In the genomic region with DNA sequence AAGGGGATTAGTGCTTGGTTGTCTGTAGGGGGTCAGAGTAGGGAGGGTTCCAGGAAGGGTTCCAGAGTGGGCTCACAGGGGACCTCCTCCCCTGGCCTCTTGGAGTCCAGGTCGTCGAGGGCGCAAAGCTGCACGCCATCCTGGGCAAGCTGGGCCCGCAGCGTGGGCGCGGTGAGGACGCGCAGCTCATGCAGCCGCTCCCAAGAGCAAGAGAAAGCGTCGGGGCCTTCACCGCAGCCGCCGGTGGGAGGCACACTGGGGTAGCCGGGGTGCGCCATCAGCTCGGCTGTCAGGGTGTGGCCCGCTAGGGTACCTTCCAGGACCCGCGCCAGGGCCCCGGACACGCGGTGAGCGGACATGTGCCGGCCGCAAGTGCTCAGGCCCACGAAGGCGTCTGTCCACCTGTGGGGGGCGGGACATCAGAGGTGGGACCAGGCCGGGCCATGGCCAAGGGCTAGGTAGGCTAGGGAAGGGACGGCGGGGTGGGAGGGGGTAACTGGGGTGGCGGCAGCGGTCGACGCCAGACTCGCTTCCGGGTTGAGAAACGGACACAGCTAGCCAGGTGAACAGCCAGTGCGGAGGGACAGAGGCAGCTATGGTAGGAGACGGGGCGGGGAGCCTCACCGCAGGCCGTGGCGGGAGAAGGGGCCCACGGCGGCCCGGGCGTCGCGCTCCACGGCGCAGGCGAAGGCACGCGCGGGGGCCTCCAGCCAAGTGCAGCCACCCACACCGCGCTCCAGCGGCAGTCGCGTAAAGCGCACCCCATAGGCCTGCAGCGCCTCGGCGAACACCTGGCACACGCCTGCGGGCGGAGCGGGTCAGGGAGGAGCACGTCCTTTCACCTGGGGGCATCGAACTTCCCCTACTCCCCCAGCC, we compare ENCODE assay signal across 8 cellular contexts. TPM values are rescaled to one million over a fixed set of nuclear protein-coding genes. Genes with fewer than 3 reads are reported as not detected.
DNase-seq lines count a peak whose midpoint lies in the region; ATAC-seq, FAIRE-seq and TF ChIP-seq lines count a peak whose summit lies in the region.

No MANE protein-coding gene starts in this region.

- TF ChIP-seq CTCF in DND-41 (IDR thresholded peaks at IDR 0.05; ENCODE audit: borderline replicate concordance, extremely low read depth, low read length, poor library complexity, severe bottlenecking) (no peak), KMS-11 (conservative IDR thresholded peaks at IDR 0.05; ENCODE audit: low read depth, low read length) (no peak), natural killer cell (IDR thresholded peaks at IDR 0.05) (no peak)

- H3K9me3 ChIP-seq in DND-41 (ENCODE audit: insufficient read depth, low read length, severe bottlenecking) (no peaks in the 10 kb centered on the region), duodenal mucosa (ENCODE audit: control insufficient read depth in 1 of 2, low read length in 2 of 2) (no peaks in the 10 kb centered on the region)

- peaks cover 32 to 41% of the 10 kb centered on the region in 2 donors for H3K4me1 Mint-ChIP-seq in natural killer cell

- H3K27ac ChIP-seq in DND-41 (ENCODE audit: low read length), result peak overlapping the region; percentile 90
- peak overlapping the region; percentile 94 for H3K27ac ChIP-seq in KMS-11
- H3K27ac ChIP-seq in duodenal mucosa (ENCODE audit: low read depth, low read length), result peak overlapping the region; percentile 10

- H3K27me3 ChIP-seq in DND-41 (ENCODE audit: insufficient read depth, low read length, poor library complexity), result no peaks in the 10 kb centered on the region
- H3K27me3 ChIP-seq in KMS-11 (ENCODE audit: insufficient read depth, low read depth), result no peaks in the 10 kb centered on the region
- H3K27me3 ChIP-seq in duodenal mucosa (ENCODE audit: control insufficient read depth in 1 of 2, insufficient read depth in 2 of 2, low read length in 2 of 2), result no peaks in the 10 kb centered on the region

- no peaks in the 10 kb centered on the region for H3K36me3 Mint-ChIP-seq in natural killer cell

- H3K4me3 Mint-ChIP-seq in natural killer cell, result peak overlapping the region; percentile 90

- DNase-seq in DND-41 (no peak), natural killer cell (no peak), erythroblast (lab: John Stamatoyannopoulos, UW) (no peak), SIG-M5 (lab: John Stamatoyannopoulos, UW) (no peak), GM12892 (ENCODE audit: insufficient read length) (no peak), NCI-H446 treated with DMSO at 0.1 percent for 48 hours (lab: John Stamatoyannopoulos, UW) (no peak)

- TF ChIP-seq POLR2A in erythroblast (IDR thresholded peaks at IDR 0.05; ENCODE audit: low read length) (no peak), GM12892 (IDR thresholded peaks at IDR 0.05; ENCODE audit: low read depth, low read length) (no peak)

- H3K36me3 ChIP-seq in DND-41 (ENCODE audit: insufficient read depth, low read length), result peaks cover 45% of the 10 kb centered on the region
- no peaks in the 10 kb centered on the region for H3K36me3 ChIP-seq in KMS-11 (ENCODE audit: insufficient read depth)
- peaks cover 4 to 16% of the 10 kb centered on the region in 2 donors for H3K36me3 ChIP-seq in duodenal mucosa (ENCODE audit: control insufficient read depth in 1 of 2, insufficient read depth in 2 of 2, low read length in 2 of 2)

- H3K4me1 ChIP-seq in DND-41 (ENCODE audit: insufficient read depth, low read length) (peaks cover 60% of the 10 kb centered on the region), KMS-11 (ENCODE audit: low read depth, poor library complexity, severe bottlenecking) (peaks cover 12% of the 10 kb centered on the region), duodenal mucosa (ENCODE audit: control insufficient read depth in 1 of 2, insufficient read depth in 2 of 2, low read length in 2 of 2) (peaks cover 12 to 16% of the 10 kb centered on the region in 2 donors)

- H2AFZ ChIP-seq in DND-41 (ENCODE audit: low read depth, low read length) (peak overlapping the region; percentile 70; the same call in 1 of the 2 replicates), KMS-11 (ENCODE audit: low read depth) (peak overlapping the region; percentile 24; the same call in 1 of the 2 replicates)

- peak overlapping the region; percentile 75 to 83 for H3K27ac Mint-ChIP-seq in natural killer cell

- intact Hi-C loops in natural killer cell (cut with micrococcal nuclease), result loop anchor here (1.0 kb wide), 1 partner anchor 14 kb away; a partner anchor contains a TSS

- peak overlapping the region; percentile 66 to 87; a peak in 3 of 4 replicates for H3K4me3 ChIP-seq in DND-41 (ENCODE audit: low read depth in 1 of 2, low read length in 2 of 2)
- H3K4me3 ChIP-seq in KMS-11 (IDR thresholded peaks at IDR 0.05; ENCODE audit: insufficient read depth, low read depth, low read length), result no peak overlapping the region
- peak overlapping the region; percentile 77 to 94 for H3K4me3 ChIP-seq in duodenal mucosa (ENCODE audit: low read depth in 1 of 2, low read length in 2 of 2)

- no peak for ATAC-seq in DND-41 (ENCODE audit: insufficient read depth, low read depth)
- no peak for ATAC-seq in natural killer cell

- no peak for FAIRE-seq in GM12892 (lab: Jason Lieb, UNC)

- H4K20me1 ChIP-seq in DND-41 (ENCODE audit: insufficient read depth, low read length) (peaks cover 50% of the 10 kb centered on the region), KMS-11 (ENCODE audit: insufficient read depth) (0 out of 2 replicates have a peak, but pooled peaks cover 3% of the 10 kb centered on the region)

- no peaks in the 10 kb centered on the region for H3K27me3 Mint-ChIP-seq in natural killer cell (ENCODE audit: low read depth in 2 of 2)

- H3K9me3 Mint-ChIP-seq in natural killer cell, result no peaks in the 10 kb centered on the region

- H3K4me2 ChIP-seq in DND-41 (ENCODE audit: insufficient read depth, low read length), result peak overlapping the region; percentile 92
- peak overlapping the region; percentile 86 for H3K4me2 ChIP-seq in KMS-11

- H3K9ac ChIP-seq in DND-41 (ENCODE audit: low read depth, low read length), result peak overlapping the region; percentile 89
- H3K9ac ChIP-seq in KMS-11, result peak overlapping the region; percentile 98; the same call in 1 of the 2 replicates
- H3K9ac ChIP-seq in duodenal mucosa (ENCODE audit: low read depth in 1 of 2, low read length in 2 of 2), result peak overlapping the region in 1 of 2 donors; percentile 79

- H3K79me2 ChIP-seq in DND-41 (ENCODE audit: insufficient read depth, low read length), result peaks cover 59% of the 10 kb centered on the region
- H3K79me2 ChIP-seq in KMS-11 (ENCODE audit: insufficient read depth, low read depth), result peaks cover 33% of the 10 kb centered on the region

RNA-seq across cellular contexts. Expression of a gene that starts 1.2 kb away (rescaled TPM):
- total RNA-seq in natural killer cell, result 10 to 100 TPM; 20.5 to 24.4 (median 21.6) TPM
- 5.6 TPM for polyA plus RNA-seq in GM12892 (2012; ENCODE audit: missing spikeins)

RNA-seq across cellular contexts. Expression of a gene that starts 3.9 kb away (rescaled TPM):
- total RNA-seq in natural killer cell, result under 1 TPM in 1 of 3 donors, not detected in 2; 0.43 TPM
- not detected for polyA plus RNA-seq in GM12892 (2012; ENCODE audit: missing spikeins)

RNA-seq across cellular contexts. Expression of a gene that starts 13.5 kb away (rescaled TPM):
- total RNA-seq in natural killer cell, result 10 to 100 TPM; 38.3 to 55.8 (median 40.3) TPM
- 23.3 TPM for polyA plus RNA-seq in GM12892 (2012; ENCODE audit: missing spikeins)

RNA-seq across cellular contexts. Expression of a gene that starts 37.2 kb away (rescaled TPM):
- 100 to 1,000 TPM; 101 to 127 (median 124) TPM for total RNA-seq in natural killer cell
- polyA plus RNA-seq in GM12892 (2012; ENCODE audit: missing spikeins), result 25.0 TPM

Comparison
In these comparisons a context has a peak if more than half of its experiments do, and no peak if none do; other contexts are left out.
1. H3K27ac ChIP-seq: peak in every context shown above with its lines; median percentile 94 in KMS-11; 90 in DND-41; 10 in duodenal mucosa.